ENCODE assay signal across 22 cellular contexts in the genomic region with DNA sequence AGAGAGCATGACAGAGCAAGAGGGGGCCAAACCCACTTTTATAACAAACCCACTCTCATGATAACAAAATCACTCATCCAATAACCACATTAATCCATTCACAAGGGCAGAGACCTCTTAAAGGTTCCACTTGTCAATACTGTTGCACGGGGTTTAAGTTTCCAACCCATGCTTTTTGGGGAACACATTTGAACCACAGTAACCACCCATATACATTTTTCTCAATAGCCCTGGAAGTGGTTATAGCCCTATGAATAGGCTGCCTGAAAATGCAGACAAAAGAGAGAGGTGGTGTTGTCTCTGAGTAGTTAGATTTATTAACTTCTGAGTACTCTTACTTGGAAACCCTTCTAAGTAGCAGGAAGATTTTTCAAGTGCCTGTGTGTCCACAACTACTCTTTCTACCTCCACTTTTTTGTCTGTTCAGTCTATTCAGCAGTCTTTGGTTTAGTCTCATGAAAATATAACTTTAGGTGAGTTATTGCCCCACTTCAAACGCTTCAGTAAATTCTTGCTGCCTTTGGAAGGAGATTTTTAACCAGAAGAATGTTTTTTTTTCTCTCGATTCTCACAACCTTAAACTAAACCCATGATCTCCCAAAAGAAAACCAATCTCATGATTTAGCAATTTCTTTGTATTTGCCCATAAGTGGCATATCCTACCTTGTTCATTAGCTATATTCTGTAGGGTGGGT. TPM values are rescaled to one million over a fixed set of nuclear protein-coding genes. Genes with fewer than 3 reads are reported as not detected.
A peak's percentile ranks its signal among the peaks of the same experiment; 100 is the strongest.
DNase-seq lines count a peak whose midpoint lies in the region.
"Had no signal": no experiment of that assay in that cellular context is flagged by ENCODE, and none has a peak within 500 bp of the region (broad histone marks: within the 10 kb centered on the region; RNA-seq: fewer than 3 reads in every experiment).

No MANE protein-coding gene starts in this region.

- H3K4me3 ChIP-seq in Jurkat, Clone E6-1 (ENCODE audit: low read length) = no peak overlapping the region
- H3K4me3 ChIP-seq: ascending aorta, pancreas, SK-N-MC, tibial nerve had no signal

- H3K27ac Mint-ChIP-seq in immature natural killer cell = peak overlapping the region in 1 of 6 donors; percentile 18
- H3K27ac Mint-ChIP-seq in activated T-cell treated with anti-CD3 and anti-CD28 coated beads, Interleukin-2, amount 50 U/mL, for 24 hours = no peak overlapping the region
- no peak overlapping the region for H3K27ac Mint-ChIP-seq in T-helper 2 cell treated with Interferon-gamma antibody and Interleukin-4, amounts not matched to agents 5 μg/mL and 100 μg/mL, for 36 hours
- H3K27ac Mint-ChIP-seq: activated CD8-positive, alpha-beta T cell treated with anti-CD3 and anti-CD28 coated beads, Interleukin-2, amount 10 ng/mL, durations not matched to agents 7 days and 5 days; effector memory CD8-positive, alpha-beta T cell; stimulated activated memory B cell treated with anti-CD40 and anti-IgM and Interleukin-4, amounts not matched to agents 10 μg/mL and 1 μg/mL and 100 μg/mL, for 72 hours had no signal

- H3K36me3 Mint-ChIP-seq in immature natural killer cell = peaks cover 0 to 6% (median 4%) of the 10 kb centered on the region in 3 donors
- H3K36me3 Mint-ChIP-seq in activated T-cell treated with anti-CD3 and anti-CD28 coated beads, Interleukin-2, amount 50 U/mL, for 24 hours (ENCODE audit: low read depth) = no peaks in the 10 kb centered on the region
- H3K36me3 Mint-ChIP-seq in T-helper 2 cell treated with Interferon-gamma antibody and Interleukin-4, amounts not matched to agents 5 μg/mL and 100 μg/mL, for 36 hours (ENCODE audit: low read depth) = no peaks in the 10 kb centered on the region
- H3K36me3 Mint-ChIP-seq: stimulated activated memory B cell treated with anti-CD40 and anti-IgM and Interleukin-4, amounts not matched to agents 10 μg/mL and 1 μg/mL and 100 μg/mL, for 72 hours had no signal

- DNase-seq in NCI-H2107 treated with DMSO at 0.1 percent for 48 hours (lab: John Stamatoyannopoulos, UW; ENCODE audit: unreplicated experiment) = peak; percentile 15
- DNase-seq in NCI-H2107 (lab: John Stamatoyannopoulos, UW) = no peak
- peak; percentile 3 for DNase-seq in Jurkat, Clone E6-1 (ENCODE audit: low read depth, low spot score)
- DNase-seq in immature natural killer cell = peak; percentile 12 to 20 (median 13)
- DNase-seq in NCI-H2081 treated with DMSO at 0.1 percent for 48 hours (lab: John Stamatoyannopoulos, UW) = no peak
- no peak for DNase-seq in activated T-cell treated with anti-CD3 and anti-CD28 coated beads, Interleukin-2, amount 50 U/mL, for 24 hours
- no peak for DNase-seq in T-helper 2 cell treated with Interferon-gamma antibody and Interleukin-4, amounts not matched to agents 5 μg/mL and 100 μg/mL, for 36 hours (ENCODE audit: low spot score)
- no peak for DNase-seq in dermis blood vessel endothelial cell
- DNase-seq: activated CD4-positive, CD25-positive, alpha-beta regulatory T cell; activated CD8-positive, alpha-beta T cell treated with anti-CD3 and anti-CD28 coated beads, Interleukin-2, amount 10 ng/mL, durations not matched to agents 7 days and 5 days; activated naive CD4-positive, alpha-beta T cell treated with anti-CD3 and anti-CD28 coated beads, Interleukin-2, amount 50 U/mL, for 16 hours; activated T-cell treated with anti-CD3 and anti-CD28 coated beads, Interleukin-2, amount 50 U/mL, for 48 hours; BE2C; effector memory CD8-positive, alpha-beta T cell; NCI-H1436; NCI-H2227 treated with DMSO at 0.1 percent for 48 hours; pancreas; T1000 had no signal

- peaks cover 36 to 45% of the 10 kb centered on the region in 2 donors for H3K4me1 Mint-ChIP-seq in immature natural killer cell
- no peaks in the 10 kb centered on the region for H3K4me1 Mint-ChIP-seq in activated T-cell treated with anti-CD3 and anti-CD28 coated beads, Interleukin-2, amount 50 U/mL, for 24 hours (ENCODE audit: low read depth)
- no peaks in the 10 kb centered on the region for H3K4me1 Mint-ChIP-seq in T-helper 2 cell treated with Interferon-gamma antibody and Interleukin-4, amounts not matched to agents 5 μg/mL and 100 μg/mL, for 36 hours (ENCODE audit: low read depth)
- H3K4me1 Mint-ChIP-seq: stimulated activated memory B cell treated with anti-CD40 and anti-IgM and Interleukin-4, amounts not matched to agents 10 μg/mL and 1 μg/mL and 100 μg/mL, for 72 hours had no signal

- H3K9me3 Mint-ChIP-seq in immature natural killer cell = no peaks in the 10 kb centered on the region
- H3K9me3 Mint-ChIP-seq in activated T-cell treated with anti-CD3 and anti-CD28 coated beads, Interleukin-2, amount 50 U/mL, for 24 hours = no peaks in the 10 kb centered on the region
- H3K9me3 Mint-ChIP-seq in T-helper 2 cell treated with Interferon-gamma antibody and Interleukin-4, amounts not matched to agents 5 μg/mL and 100 μg/mL, for 36 hours = no peaks in the 10 kb centered on the region
- H3K9me3 Mint-ChIP-seq: effector memory CD8-positive, alpha-beta T cell; stimulated activated memory B cell treated with anti-CD40 and anti-IgM and Interleukin-4, amounts not matched to agents 10 μg/mL and 1 μg/mL and 100 μg/mL, for 72 hours had no signal

- H3K27me3 Mint-ChIP-seq in immature natural killer cell (ENCODE audit: low read depth in 3 of 3) = peaks cover 3 to 9% (median 8%) of the 10 kb centered on the region in 3 donors
- H3K27me3 Mint-ChIP-seq in activated T-cell treated with anti-CD3 and anti-CD28 coated beads, Interleukin-2, amount 50 U/mL, for 24 hours = peaks cover 36% of the 10 kb centered on the region
- H3K27me3 Mint-ChIP-seq in T-helper 2 cell treated with Interferon-gamma antibody and Interleukin-4, amounts not matched to agents 5 μg/mL and 100 μg/mL, for 36 hours (ENCODE audit: low read depth) = peaks cover 19% of the 10 kb centered on the region
- H3K27me3 Mint-ChIP-seq: stimulated activated memory B cell treated with anti-CD40 and anti-IgM and Interleukin-4, amounts not matched to agents 10 μg/mL and 1 μg/mL and 100 μg/mL, for 72 hours had no signal

- H3K4me3 Mint-ChIP-seq in immature natural killer cell = peak overlapping the region; percentile 47 to 64 (median 57)
- H3K4me3 Mint-ChIP-seq in activated T-cell treated with anti-CD3 and anti-CD28 coated beads, Interleukin-2, amount 50 U/mL, for 24 hours = no peak overlapping the region
- H3K4me3 Mint-ChIP-seq in T-helper 2 cell treated with Interferon-gamma antibody and Interleukin-4, amounts not matched to agents 5 μg/mL and 100 μg/mL, for 36 hours = no peak overlapping the region
- H3K4me3 Mint-ChIP-seq: activated CD8-positive, alpha-beta T cell treated with anti-CD3 and anti-CD28 coated beads, Interleukin-2, amount 10 ng/mL, durations not matched to agents 7 days and 5 days; effector memory CD8-positive, alpha-beta T cell; stimulated activated memory B cell treated with anti-CD40 and anti-IgM and Interleukin-4, amounts not matched to agents 10 μg/mL and 1 μg/mL and 100 μg/mL, for 72 hours had no signal

RNA-seq across cellular contexts. Expression of gene ARHGEF28, which starts 42.6 kb away (rescaled TPM):
- polyA plus RNA-seq in Jurkat, Clone E6-1 (2012; ENCODE audit: insufficient read depth, insufficient read length) = 1.4 TPM
- polyA plus RNA-seq in immature natural killer cell = under 1 TPM in 2 of 3 donors, not detected in 1; 0.66 to 0.85 TPM
- 115 and 151 TPM in 2 replicates for total RNA-seq in dermis blood vessel endothelial cell
- total RNA-seq: activated CD8-positive, alpha-beta T cell treated with anti-CD3 and anti-CD28 coated beads, Interleukin-2, amount 10 ng/mL, durations not matched to agents 7 days and 5 days had no signal

Comparison
In these comparisons a context has a peak if more than half of its experiments do, and no peak if none do; other contexts are left out.
1. DNase-seq: peak in NCI-H2107 treated with DMSO at 0.1 percent for 48 hours (single experiment), Jurkat, Clone E6-1 (single experiment) and immature natural killer cell (3 of 3); none in NCI-H2107 (single experiment), NCI-H2081 treated with DMSO at 0.1 percent for 48 hours (single experiment), activated T-cell treated with anti-CD3 and anti-CD28 coated beads, Interleukin-2, amount 50 U/mL, for 24 hours (single experiment), T-helper 2 cell treated with Interferon-gamma antibody and Interleukin-4, amounts not matched to agents 5 μg/mL and 100 μg/mL, for 36 hours (single experiment) and dermis blood vessel endothelial cell (single experiment).
2. H3K4me3 Mint-ChIP-seq: peak in immature natural killer cell (5 of 5); none in activated T-cell treated with anti-CD3 and anti-CD28 coated beads, Interleukin-2, amount 50 U/mL, for 24 hours (single experiment) and T-helper 2 cell treated with Interferon-gamma antibody and Interleukin-4, amounts not matched to agents 5 μg/mL and 100 μg/mL, for 36 hours (single experiment).